9 cellular contexts compared by ENCODE assay signal in the genomic region with DNA sequence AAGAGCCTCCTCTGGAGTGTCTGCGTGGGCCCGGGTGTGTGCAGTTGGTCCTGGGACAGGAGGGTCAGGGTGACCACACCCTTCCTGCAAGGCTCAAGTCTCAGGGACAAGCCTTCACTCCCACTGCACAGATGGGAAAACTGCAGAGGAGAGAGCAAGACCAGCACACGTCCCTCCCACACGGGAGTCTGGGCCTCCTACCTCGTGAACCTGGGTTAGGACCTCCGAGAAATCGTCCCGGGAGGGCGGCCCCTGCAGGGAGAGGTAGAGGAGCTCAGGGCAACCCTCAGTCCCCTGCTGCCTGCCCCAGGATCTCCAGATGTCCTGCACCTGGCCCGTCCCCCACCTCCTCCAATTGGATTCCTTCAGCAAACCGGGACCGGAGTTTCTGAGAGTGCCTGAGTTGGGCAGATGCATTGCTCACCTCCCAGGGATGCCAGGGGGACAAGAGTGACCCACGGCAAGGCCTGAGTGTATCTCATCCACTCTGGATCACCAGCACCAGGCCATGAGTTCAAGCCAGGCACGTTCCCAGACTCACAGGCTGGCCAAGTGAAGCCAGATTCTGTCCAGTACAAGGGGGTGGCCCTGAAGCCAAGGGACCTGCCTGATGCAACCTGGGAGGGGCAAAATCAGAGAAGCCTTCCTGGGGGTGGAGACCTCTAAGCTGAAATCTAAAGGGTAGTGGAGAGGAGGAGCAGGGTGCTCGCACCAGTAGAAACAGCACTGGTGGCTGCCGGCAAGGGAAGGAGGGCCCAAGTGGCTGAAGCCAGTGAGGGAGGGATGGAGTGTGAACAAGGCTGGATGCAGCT. TPM values are rescaled to one million over a fixed set of nuclear protein-coding genes. Genes with fewer than 3 reads are reported as not detected.
DNase-seq lines count a peak whose midpoint lies in the region; ATAC-seq and TF ChIP-seq lines count a peak whose summit lies in the region.
"Had no signal": no experiment of that assay in that cellular context is flagged by ENCODE, and none has a peak within 500 bp of the region (broad histone marks: within the 10 kb centered on the region; RNA-seq: fewer than 3 reads in every experiment).

No MANE protein-coding gene starts in this region.

- no peak for ATAC-seq in central memory CD8-positive, alpha-beta T cell (replicated peaks; ENCODE audit: extremely low read depth, poor library complexity, severe bottlenecking)

- peaks cover 10% of the 10 kb centered on the region for H3K36me3 Mint-ChIP-seq in central memory CD8-positive, alpha-beta T cell (ENCODE audit: insufficient read depth)
- H3K36me3 Mint-ChIP-seq in nephron (ENCODE audit: low read depth), result peaks cover 3% of the 10 kb centered on the region

- no peaks in the 10 kb centered on the region for H3K9me2 ChIP-seq in MM.1S (replicated peaks; ENCODE audit: insufficient read depth, low read length)

- H3K79me2 ChIP-seq in MM.1S (ENCODE audit: low read length), result no peaks in the 10 kb centered on the region

- H3K27me3 Mint-ChIP-seq in central memory CD8-positive, alpha-beta T cell, result peaks cover 19% of the 10 kb centered on the region
- H3K27me3 Mint-ChIP-seq in nephron (ENCODE audit: low read depth), result peaks cover 66% of the 10 kb centered on the region

- H3K4me3 Mint-ChIP-seq in central memory CD8-positive, alpha-beta T cell, result peak overlapping the region; percentile 27
- H3K4me3 Mint-ChIP-seq in nephron, result peak overlapping the region; percentile 46 to 66 (median 60)

- POLR2A ChIA-PET in A673 (lab: Charles Lee; ENCODE audit: low non-redundant PET), result interaction anchor here (0.6 kb wide), 1 partner anchor 186 kb away, joined by 11 read pairs; no protein-coding TSS in a partner anchor

- no peaks in the 10 kb centered on the region for H3K9me3 ChIP-seq in MM.1S (replicated peaks; ENCODE audit: insufficient read depth, low read length)
- H3K9me3 ChIP-seq in A673 (ENCODE audit: low read depth, low read length, poor library complexity, severe bottlenecking), result no peaks in the 10 kb centered on the region
- H3K9me3 ChIP-seq: right atrium auricular region had no signal

- CTCF ChIA-PET in A673 (lab: Charles Lee), result interaction anchor here (0.6 kb wide), 1 partner anchor 189 kb away, joined by 8 read pairs; no protein-coding TSS in a partner anchor

- peak overlapping the region; percentile 51; the same call in 1 of the 2 replicates for H3K9ac ChIP-seq in MM.1S (ENCODE audit: low read length)

- H2AFZ ChIP-seq in MM.1S (ENCODE audit: low read length), result 0 out of 2 replicates have a peak overlapping the region, but pooled peaks have one; percentile 43

- intact Hi-C loops in A673 (cut with micrococcal nuclease; ENCODE audit: unreplicated experiment), result no loop called here

- no peaks in the 10 kb centered on the region for H3K36me3 ChIP-seq in MM.1S (replicated peaks; ENCODE audit: insufficient read depth, low read length)
- no peaks in the 10 kb centered on the region for H3K36me3 ChIP-seq in A673 (ENCODE audit: insufficient read depth, low read length, poor library complexity, severe bottlenecking)
- H3K36me3 ChIP-seq: right atrium auricular region had no signal

- TF ChIP-seq CTCF in MM.1S (IDR thresholded peaks at IDR 0.05; ENCODE audit: low read length) (no peak), nephron (IDR thresholded peaks at IDR 0.05; ENCODE audit: unreplicated experiment in 3 of 3) (no peak), A673 (conservative IDR thresholded peaks at IDR 0.05; ENCODE audit: low read depth, low read length) (no peak)

- H3K27ac Mint-ChIP-seq in central memory CD8-positive, alpha-beta T cell (ENCODE audit: low read depth), result peak overlapping the region; percentile 44
- H3K27ac Mint-ChIP-seq in nephron, result peak overlapping the region in 1 of 3 experiments; percentile 7

- no TSS peak for BruUV-seq in A673 (replicated peaks; lab: Mats Ljungman, UMichigan)

- H3F3A ChIP-seq in MM.1S (ENCODE audit: insufficient read depth, low read length), result peaks cover 52% of the 10 kb centered on the region

- DNase-seq in DMS 273 (lab: John Stamatoyannopoulos, UW; ENCODE audit: unreplicated experiment) (peak; percentile 55), DMS 273 treated with DMSO at 0.1 percent for 48 hours (lab: John Stamatoyannopoulos, UW) (no peak), MM.1S (peak; percentile 57), A673 (ENCODE audit: low spot score) (no peak), SW 1271 (lab: John Stamatoyannopoulos, UW) (no peak), NCI-H1092 (lab: John Stamatoyannopoulos, UW) (no peak)
- no peak for DNase-seq in central memory CD8-positive, alpha-beta T cell (ENCODE audit: low spot score in 2 of 2)

- H3K27me3 ChIP-seq in MM.1S (replicated peaks; ENCODE audit: insufficient read depth, low read length) (no peaks in the 10 kb centered on the region), A673 (replicated peaks; ENCODE audit: insufficient read depth, low read depth, low read length, poor library complexity) (no peaks in the 10 kb centered on the region)

- peaks cover 17% of the 10 kb centered on the region for H3K4me1 Mint-ChIP-seq in central memory CD8-positive, alpha-beta T cell
- peaks cover 12% of the 10 kb centered on the region for H3K4me1 Mint-ChIP-seq in nephron

- no peaks in the 10 kb centered on the region for H4K20me1 ChIP-seq in MM.1S (ENCODE audit: insufficient read depth, low read length)

- H3K27ac ChIP-seq in MM.1S (ENCODE audit: low read length) (peak overlapping the region; percentile 62; the same call in 1 of the 2 replicates), A673 (ENCODE audit: low read depth, low read length, poor library complexity, severe bottlenecking) (no peak overlapping the region)
- H3K27ac ChIP-seq: right atrium auricular region had no signal

- H3K4me3 ChIP-seq in MM.1S (ENCODE audit: low read length) (peak overlapping the region; percentile 55), A673 (ENCODE audit: low read depth, low read length, poor library complexity, severe bottlenecking) (no peak overlapping the region)

- H3K4me1 ChIP-seq in MM.1S (ENCODE audit: low read length), result peaks cover 36% of the 10 kb centered on the region
- H3K4me1 ChIP-seq in A673 (ENCODE audit: insufficient read depth, low read length, poor library complexity, severe bottlenecking), result peaks cover 10% of the 10 kb centered on the region

- H3K4me2 ChIP-seq in MM.1S (ENCODE audit: low read depth, low read length), result peak overlapping the region; percentile 96

- H3K9me3 Mint-ChIP-seq in central memory CD8-positive, alpha-beta T cell, result no peaks in the 10 kb centered on the region
- H3K9me3 Mint-ChIP-seq in nephron, result no peaks in the 10 kb centered on the region

RNA-seq across cellular contexts. Expression of a gene that starts 2.1 kb away (rescaled TPM):
- 2.6 and 3.9 TPM in 2 replicates for total RNA-seq in A673 (2021)

RNA-seq across cellular contexts. Expression of a gene that starts 9.2 kb away (rescaled TPM):
- total RNA-seq in A673 (2021), result 51.5 and 52.9 TPM in 2 replicates

RNA-seq across cellular contexts. Expression of a gene that starts 11.6 kb away (rescaled TPM):
- 11.8 and 15.8 TPM in 2 replicates for total RNA-seq in A673 (2021)

RNA-seq across cellular contexts. Expression of a gene that starts 29.0 kb away (rescaled TPM):
- 34.7 and 40.4 TPM in 2 replicates for total RNA-seq in A673 (2021)

RNA-seq across cellular contexts. Expression of a gene that starts 51.0 kb away (rescaled TPM):
- 35.8 and 52.9 TPM in 2 replicates for total RNA-seq in A673 (2021)

Comparison
In these comparisons a context has a peak if more than half of its experiments do, and no peak if none do; other contexts are left out.
1. DNase-seq: peak in DMS 273 (single experiment) and MM.1S (single experiment); none in DMS 273 treated with DMSO at 0.1 percent for 48 hours (single experiment), central memory CD8-positive, alpha-beta T cell (0 of 2), A673 (single experiment), SW 1271 (0 of 2) and NCI-H1092 (single experiment).